ENCODE assay signal across 12 cellular contexts in the genomic region with DNA sequence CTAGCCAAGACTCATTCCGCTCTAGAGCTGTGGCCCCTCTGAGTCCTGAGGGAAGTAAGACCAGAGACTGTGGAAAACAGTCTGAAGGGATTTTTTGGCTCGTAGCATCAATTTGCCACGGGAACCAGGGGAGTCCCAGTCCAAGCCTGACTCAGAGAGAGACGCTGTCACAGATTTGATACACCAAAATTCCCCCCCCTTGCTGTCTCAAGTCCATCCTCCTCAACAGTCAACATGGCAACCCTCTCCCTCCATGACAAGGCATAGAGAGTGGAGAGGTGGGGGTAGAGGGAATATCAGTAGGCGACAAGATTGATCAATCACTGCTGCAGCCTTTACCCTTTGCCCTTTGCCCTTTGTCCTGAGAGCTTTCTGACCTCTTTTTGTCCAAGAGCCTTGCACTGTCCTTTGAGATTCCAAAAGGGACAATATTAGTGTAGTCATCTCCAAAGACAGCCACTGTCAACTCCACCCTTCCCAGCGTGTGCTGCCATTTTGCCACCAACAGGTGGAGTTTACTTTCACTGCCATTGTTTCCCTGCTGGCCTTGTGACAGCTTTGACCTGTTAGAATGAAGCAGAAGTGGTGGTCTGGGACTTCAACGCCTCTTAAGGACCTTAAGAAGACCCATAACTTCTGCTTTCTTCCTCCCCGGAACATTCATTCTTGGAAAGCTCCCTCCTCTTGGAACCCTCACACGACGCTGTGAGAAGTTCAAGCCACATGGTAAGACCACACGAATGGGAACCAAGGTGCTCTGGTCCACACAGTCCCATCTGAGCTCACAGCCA. TPM values are rescaled to one million over a fixed set of nuclear protein-coding genes. Genes with fewer than 3 reads are reported as not detected.
DNase-seq lines count a peak whose midpoint lies in the region; ATAC-seq and TF ChIP-seq lines count a peak whose summit lies in the region.
"Had no signal": no experiment of that assay in that cellular context is flagged by ENCODE, and none has a peak within 500 bp of the region (broad histone marks: within the 10 kb centered on the region; RNA-seq: fewer than 3 reads in every experiment).

No MANE protein-coding gene starts in this region.

- H3K9me3 Mint-ChIP-seq in effector memory CD8-positive, alpha-beta T cell, result no peaks in the 10 kb centered on the region

- DNase-seq in BJ (ENCODE audit: low read depth) (no peak), RPMI8226 (peak; percentile 45), lower lobe of right lung (no peak), adrenal gland (no peak), stomach (no peak), HCEC 1CT (no peak)
- no peak for DNase-seq in effector memory CD8-positive, alpha-beta T cell
- DNase-seq: NCI-H1417 treated with DMSO at 0.1 percent for 48 hours, thyroid gland had no signal

- no peaks in the 10 kb centered on the region for H3K36me3 Mint-ChIP-seq in effector memory CD8-positive, alpha-beta T cell (ENCODE audit: insufficient read depth)

- no peaks in the 10 kb centered on the region for H3K4me1 Mint-ChIP-seq in effector memory CD8-positive, alpha-beta T cell (ENCODE audit: low read depth in 2 of 2)

- H3K4me3 Mint-ChIP-seq in effector memory CD8-positive, alpha-beta T cell, result no peak overlapping the region

- H3K4me1 ChIP-seq in lower lobe of right lung (peaks cover 34% of the 10 kb centered on the region), adrenal gland (replicated peaks in 1 of 2) (no peaks in the 10 kb centered on the region), stomach (peaks cover 19 to 56% (median 32%) of the 10 kb centered on the region in 4 donors)
- H3K4me1 ChIP-seq: ascending aorta had no signal

- H3K36me3 ChIP-seq in BJ (ENCODE audit: control insufficient read depth, insufficient read depth, low read length) (peaks cover 10% of the 10 kb centered on the region; the same call in 1 of the 2 replicates), lower lobe of right lung (peaks cover 75% of the 10 kb centered on the region), adrenal gland (replicated peaks in 1 of 2) (peaks cover 0 to 11% of the 10 kb centered on the region in 2 donors), stomach (peaks cover 0 to 70% (median 63%) of the 10 kb centered on the region in 4 donors)
- H3K36me3 ChIP-seq: thyroid gland had no signal

- H3K4me3 ChIP-seq in BJ (ENCODE audit: low read depth, low read length), result no peak overlapping the region
- H3K4me3 ChIP-seq in lower lobe of right lung, result no peak overlapping the region
- no peak overlapping the region for H3K4me3 ChIP-seq in adrenal gland
- H3K4me3 ChIP-seq in stomach, result no peak overlapping the region
- H3K4me3 ChIP-seq: ascending aorta, thyroid gland had no signal

- no peak for TF ChIP-seq POLR2A in adrenal gland (IDR thresholded peaks at IDR 0.05)
- no peak for TF ChIP-seq POLR2A in stomach (IDR thresholded peaks at IDR 0.05)

- no peak for TF ChIP-seq EP300 in stomach (IDR thresholded peaks at IDR 0.05)

- CTCF ChIA-PET in BJ (lab: Yijun Ruan, JAX), result interaction anchor here (1.2 kb wide), 1 partner anchor 113 kb away, joined by 3 read pairs; no protein-coding TSS in a partner anchor

- peak overlapping the region in 1 of 2 donors; percentile 49 for H3K27ac Mint-ChIP-seq in effector memory CD8-positive, alpha-beta T cell

- intact Hi-C loops in lower lobe of right lung (cut with DNase I), result no loop called here
- intact Hi-C loops in adrenal gland (cut with DNase I), result no loop called here
- intact Hi-C loops in stomach (cut with DNase I; ENCODE audit: low total_unique reads), result no loop called here

- TF ChIP-seq CTCF in BJ (IDR thresholded peaks at IDR 0.05; ENCODE audit: insufficient read depth, low read depth, low read length) (peak; percentile 25; the same call in 1 of the 2 replicates), GM12873 (IDR thresholded peaks at IDR 0.05; ENCODE audit: insufficient read depth, low read depth, low read length, missing control alignments) (peak; percentile 57), lower lobe of right lung (IDR thresholded peaks at IDR 0.05) (no peak), adrenal gland (IDR thresholded peaks at IDR 0.05) (peak in 3 of 6 experiments; percentile 12 to 23 (median 18)), stomach (IDR thresholded peaks at IDR 0.05) (no peak)

- 76 to 84% (median 79%) methylated on average over 8 to 11 of the region's 11 CpGs for WGBS in adrenal gland, 4 donors
- 85 to 91% (median 88%) methylated on average over 11 of the region's 11 CpGs for WGBS in stomach, 5 donors

- peak; percentile 14 to 44 for ATAC-seq in lower lobe of right lung
- ATAC-seq in effector memory CD8-positive, alpha-beta T cell (replicated peaks), result no peak

- no peak overlapping the region for H3K27ac ChIP-seq in lower lobe of right lung
- H3K27ac ChIP-seq in adrenal gland, result no peak overlapping the region
- no peak overlapping the region for H3K27ac ChIP-seq in stomach
- H3K27ac ChIP-seq: ascending aorta, thyroid gland had no signal

- peaks cover 41 to 43% of the 10 kb centered on the region in 2 donors for H3K27me3 Mint-ChIP-seq in effector memory CD8-positive, alpha-beta T cell

- H3K9me3 ChIP-seq in lower lobe of right lung (no peaks in the 10 kb centered on the region), adrenal gland (replicated peaks in 1 of 3) (no peaks in the 10 kb centered on the region), stomach (no peaks in the 10 kb centered on the region)
- H3K9me3 ChIP-seq: ascending aorta, thyroid gland had no signal

- H3K27me3 ChIP-seq in BJ (ENCODE audit: control insufficient read depth, insufficient read depth, low read length) (no peaks in the 10 kb centered on the region), lower lobe of right lung (ENCODE audit: low read depth) (no peaks in the 10 kb centered on the region), adrenal gland (no peaks in the 10 kb centered on the region), stomach (no peaks in the 10 kb centered on the region)
- H3K27me3 ChIP-seq: ascending aorta, thyroid gland had no signal

- POLR2A ChIA-PET in BJ (lab: Charles Lee), result no interaction called here

RNA-seq across cellular contexts. Expression of a gene that starts 7.3 kb away (rescaled TPM):
- polyA plus RNA-seq in BJ (2011; rRNA removed) (7.8 and 14.1 TPM in 2 replicates), adrenal gland (10 to 100 TPM; 15.8 to 57.7 (median 37.2) TPM), stomach (10 to 100 TPM; 25.8 to 33.6 (median 32.2) TPM)
- 14.6 and 23.4 TPM in 2 replicates for polyA minus RNA-seq in BJ (2011; rRNA and poly(A)+ RNA removed)
- total RNA-seq in lower lobe of right lung (199 TPM), adrenal gland (10 to 100 TPM; 16.7 to 34.9 (median 31.0) TPM), stomach (10 to 100 TPM in 3 of 5 donors, 1 to 10 TPM in 2; 7.9 to 29.5 (median 13.4) TPM)

RNA-seq across cellular contexts. Expression of a gene that starts 20.4 kb away (rescaled TPM):
- polyA plus RNA-seq in BJ (2011; rRNA removed) (12.1 and 17.9 TPM in 2 replicates), adrenal gland (10 to 100 TPM in 2 of 3 donors, 1 to 10 TPM in 1; 3.4 to 48.9 (median 37.9) TPM), stomach (10 to 100 TPM in 2 of 3 donors, 1 to 10 TPM in 1; 8.4 to 62.9 (median 25.2) TPM)
- 6.8 and 10.4 TPM in 2 replicates for polyA minus RNA-seq in BJ (2011; rRNA and poly(A)+ RNA removed)
- total RNA-seq in lower lobe of right lung (13.9 TPM), adrenal gland (10 to 100 TPM; 14.4 to 66.1 (median 36.5) TPM), stomach (100 to 1,000 TPM in 1 of 5 donors, 10 to 100 TPM in 3, 1 to 10 TPM in 1; 8.4 to 142 (median 29.2) TPM)

RNA-seq across cellular contexts. Expression of a gene that starts 26.8 kb away (rescaled TPM):
- polyA plus RNA-seq in BJ (2011; rRNA removed) (not detected in 2 replicates), adrenal gland (1 to 10 TPM in 1 of 3 donors, under 1 TPM in 2; 0.37 to 3.0 (median 0.67) TPM), stomach (1 to 10 TPM; 1.1 to 1.2 (median 1.1) TPM)
- polyA minus RNA-seq in BJ (2011; rRNA and poly(A)+ RNA removed), result not detected in 2 replicates
- total RNA-seq in lower lobe of right lung (6.1 TPM), adrenal gland (1 to 10 TPM in 7 of 8 donors, under 1 TPM in 1; 0.81 to 8.4 (median 2.4) TPM), stomach (1 to 10 TPM in 3 of 5 donors, not detected in 2; 1.6 to 2.8 (median 2.3) TPM)
- total RNA-seq: ascending aorta, RPMI7951 had no signal

RNA-seq across cellular contexts. Expression of a gene that starts 30.7 kb away (rescaled TPM):
- polyA plus RNA-seq in BJ (2011; rRNA removed), result 46.8 and 70.0 TPM in 2 replicates
- 23.0 and 29.4 TPM in 2 replicates for polyA minus RNA-seq in BJ (2011; rRNA and poly(A)+ RNA removed)
- total RNA-seq in lower lobe of right lung, result 142 TPM
- 100 to 1,000 TPM in 3 of 8 donors, 10 to 100 TPM in 5; 59.7 to 115 (median 91.5) TPM for total RNA-seq in adrenal gland
- 10 to 100 TPM; 38.0 to 66.3 (median 65.0) TPM for polyA plus RNA-seq in adrenal gland
- total RNA-seq in stomach, result 10 to 100 TPM; 27.4 to 97.0 (median 80.8) TPM
- 100 to 1,000 TPM in 1 of 3 donors, 10 to 100 TPM in 2; 31.2 to 122 (median 50.1) TPM for polyA plus RNA-seq in stomach

RNA-seq across cellular contexts. Expression of a gene that starts 38.3 kb away (rescaled TPM):
- polyA plus RNA-seq in BJ (2011; rRNA removed) (17.6 and 48.6 TPM in 2 replicates), adrenal gland (100 to 1,000 TPM; 101 to 107 (median 103) TPM), stomach (10 to 100 TPM; 54.7 to 86.1 (median 67.2) TPM)
- 30.1 and 31.2 TPM in 2 replicates for polyA minus RNA-seq in BJ (2011; rRNA and poly(A)+ RNA removed)
- total RNA-seq in lower lobe of right lung (58.1 TPM), adrenal gland (100 to 1,000 TPM in 3 of 8 donors, 10 to 100 TPM in 5; 81.5 to 129 (median 98.2) TPM), stomach (10 to 100 TPM in 4 of 5 donors, 1 to 10 TPM in 1; 3.5 to 71.9 (median 41.9) TPM)

Comparison
In these comparisons a context has a peak if more than half of its experiments do, and no peak if none do; other contexts are left out.
1. CTCF ChIP-seq: peak in BJ (single experiment) and GM12873 (single experiment); none in lower lobe of right lung (single experiment) and stomach (0 of 7).